In genomic region chr3:154122912-154123559, GRCh38 we compare ENCODE assay signal across 1 cellular context.
TF ChIP-seq lines count a peak whose summit lies in the region.

No MANE protein-coding gene starts in this region.

TF ChIP-seq in HEK293, 187 proteins besides CTCF, POLR2A, EP300 and RAD21 (continued from another document):
- TF ChIP-seq ZNF202 (tag by site-specific recombination; IDR thresholded peaks at IDR 0.05; ENCODE audit: borderline replicate concordance) (no peak), GLIS1 (tag by site-specific recombination; IDR thresholded peaks at IDR 0.05) (no peak), ZNF621 (tag by site-specific recombination; IDR thresholded peaks at IDR 0.05) (no peak), ZNF23 (tag by site-specific recombination; IDR thresholded peaks at IDR 0.05; ENCODE audit: borderline replicate concordance) (no peak), ZNF513 (tag by site-specific recombination; IDR thresholded peaks at IDR 0.05) (no peak)
TF ChIP-seq in HEK293: peak in this region for 11.
